In genomic region chr4:61958591-61958990, GRCh38 we compare ENCODE assay signal across 31 cellular contexts.
"Had no signal": no experiment of that assay in that cellular context is flagged by ENCODE, and none has a peak within 500 bp of the region (broad histone marks: within the 10 kb centered on the region; RNA-seq: fewer than 3 reads in every experiment).

No MANE protein-coding gene starts in this region.

- H3K4me1 Mint-ChIP-seq: immature natural killer cell; naive B cell; natural killer cell; stimulated activated naive B cell treated with anti-CD40 and anti-IgM and Interleukin-4, amounts not matched to agents 10 μg/mL and 1 μg/mL and 100 μg/mL, for 72 hours had no signal

- H3K27ac Mint-ChIP-seq: immature natural killer cell; mesothelial cell of epicardium; naive B cell; natural killer cell; stimulated activated naive B cell treated with anti-CD40 and anti-IgM and Interleukin-4, amounts not matched to agents 10 μg/mL and 1 μg/mL and 100 μg/mL, for 72 hours had no signal

- H3K27ac ChIP-seq: left lung, lower lobe of right lung, pancreas, prostate gland, skin epidermis, stomach, testis, thyroid gland, transverse colon, upper lobe of left lung, vagina had no signal

- ATAC-seq: left colon; left lung; lower lobe of right lung; natural killer cell; pancreas; right cardiac atrium; sciatic nerve; stimulated activated naive B cell treated with anti-CD40 and anti-IgM and Interleukin-4, amounts not matched to agents 10 μg/mL and 1 μg/mL and 100 μg/mL, for 72 hours; stimulated activated naive CD8-positive, alpha-beta T cell treated with anti-CD3 and anti-CD28 coated beads, Interleukin-15, Interleukin-2, amounts not matched to agents 100 U/mL and 50 U/mL, for 24 hours had no signal

- H3K27me3 Mint-ChIP-seq: naive B cell; stimulated activated naive B cell treated with anti-CD40 and anti-IgM and Interleukin-4, amounts not matched to agents 10 μg/mL and 1 μg/mL and 100 μg/mL, for 72 hours had no signal

- DNase-seq: hypothalamus; immature natural killer cell; kidney; left colon; left lung; lower lobe of right lung; mammary epithelial cell; mesenchymal stem cell; naive B cell; natural killer cell; nucleus accumbens; pancreas; posterior cingulate gyrus; retina; right cardiac atrium; stimulated activated CD4-positive, alpha-beta T cell treated with anti-CD3 and anti-CD28 coated beads, Interleukin-12 subunit alpha, Interleukin-12 subunit beta, amount 100 ng/mL, for 4 hours; stimulated activated CD4-positive, alpha-beta T cell treated with anti-CD3 and anti-CD28 coated beads, Interleukin-15, amount 100 ng/mL, for 24 hours; stimulated activated CD4-positive, alpha-beta T cell treated with anti-CD3 and anti-CD28 coated beads, Interleukin-2, amount 100 ng/mL, for 24 hours; stimulated activated CD4-positive, alpha-beta T cell treated with anti-CD3 and anti-CD28 coated beads, Interleukin-4, amount 100 ng/mL, for 1 hour; stimulated activated naive B cell treated with anti-CD40 and anti-IgM and Interleukin-4, amounts not matched to agents 10 μg/mL and 1 μg/mL and 100 μg/mL, for 72 hours; stimulated activated naive CD8-positive, alpha-beta T cell treated with anti-CD3 and anti-CD28 coated beads, Interleukin-15, Interleukin-2, amounts not matched to agents 100 U/mL and 50 U/mL, for 24 hours; stomach; testis; thyroid gland; transverse colon; upper lobe of left lung had no signal

- H3K4me3 Mint-ChIP-seq: immature natural killer cell; mesothelial cell of epicardium; naive B cell; natural killer cell; stimulated activated naive B cell treated with anti-CD40 and anti-IgM and Interleukin-4, amounts not matched to agents 10 μg/mL and 1 μg/mL and 100 μg/mL, for 72 hours had no signal

- H3K4me3 ChIP-seq: left lung, lower lobe of right lung, pancreas, prostate gland, skin epidermis, stomach, testis, thyroid gland, transverse colon, upper lobe of left lung, vagina had no signal

- H3K4me1 ChIP-seq: left lung, lower lobe of right lung, pancreas, prostate gland, stomach, testis, thyroid gland, transverse colon, upper lobe of left lung, vagina had no signal

- H3K27me3 ChIP-seq: left lung, pancreas, stomach, testis, thyroid gland, transverse colon, upper lobe of left lung, vagina had no signal

- H3K36me3 Mint-ChIP-seq: naive B cell; natural killer cell; stimulated activated naive B cell treated with anti-CD40 and anti-IgM and Interleukin-4, amounts not matched to agents 10 μg/mL and 1 μg/mL and 100 μg/mL, for 72 hours had no signal

- H3K36me3 ChIP-seq: left lung, lower lobe of right lung, pancreas, prostate gland, stomach, thyroid gland, transverse colon, upper lobe of left lung, vagina had no signal
